In genomic region chr3:193345431-193345830, GRCh38 we compare ENCODE assay signal across 36 cellular contexts. TPM values are rescaled to one million over a fixed set of nuclear protein-coding genes. Genes with fewer than 3 reads are reported as not detected.
"Had no signal": no experiment of that assay in that cellular context is flagged by ENCODE, and none has a peak within 500 bp of the region (broad histone marks: within the 10 kb centered on the region; RNA-seq: fewer than 3 reads in every experiment).

No MANE protein-coding gene starts in this region.

- DNase-seq: activated B cell treated with CpG ODN at 0.5 μM for 24 hours; activated CD4-positive, alpha-beta memory T cell treated with anti-CD3 and anti-CD28 coated beads, Interleukin-2, amount 10 ng/mL, durations not matched to agents 7 days and 5 days; activated CD4-positive, alpha-beta T cell treated with anti-CD3 and anti-CD28 coated beads for 48 hours; activated CD4-positive, CD25-positive, alpha-beta regulatory T cell treated with anti-CD3 and anti-CD28 coated beads, Interleukin-2, amount 50 U/mL, for 72 hours; activated CD8-positive, alpha-beta memory T cell treated with anti-CD3 and anti-CD28 coated beads for 24 hours; activated effector memory CD4-positive, alpha-beta T cell treated with anti-CD3 and anti-CD28 coated beads, Interleukin-2, amount 50 U/mL, for 16 hours; activated naive CD4-positive, alpha-beta T cell; activated naive CD4-positive, alpha-beta T cell treated with anti-CD3 and anti-CD28 coated beads, Interleukin-2, amount 50 U/mL, for 16 hours; activated naive CD8-positive, alpha-beta T cell treated with anti-CD3 and anti-CD28 coated beads for 36 hours; activated T-cell treated with anti-CD3 and anti-CD28 coated beads, Interleukin-2, amount 50 U/mL, for 1 hour; activated T-cell treated with anti-CD3 and anti-CD28 coated beads, Interleukin-2, amount 50 U/mL, for 72 hours; amniotic stem cell; aorta; brain microvascular endothelial cell; NCI-H1105; NCI-H1417 treated with DMSO at 0.1 percent for 48 hours; NCI-H187 treated with DMSO at 0.1 percent for 48 hours; NCI-H2081; NCI-H2171 treated with DMSO at 0.1 percent for 48 hours; NCI-H2227 treated with DMSO at 0.1 percent for 48 hours; NCI-H446; NCI-H69; PC-9; Right ventricle myocardium superior; SW 1271; T-helper 1 cell; T-helper 2 cell; T-helper 9 cell had no signal

- H3K36me3 ChIP-seq: brain microvascular endothelial cell, cardiac muscle cell had no signal

- H3K4me2 ChIP-seq: PC-9 had no signal

- ATAC-seq: activated T-cell treated with anti-CD3 and anti-CD28 coated beads, Interleukin-2, amount 50 U/mL, for 72 hours; activated T-helper 17 cell treated with anti-CD3 and anti-CD28 coated beads, Interleukin-2, amount 50 U/mL, for 72 hours had no signal

- H2AFZ ChIP-seq: PC-9 had no signal

- H3K27ac Mint-ChIP-seq: activated B cell treated with CpG ODN at 0.5 μM for 24 hours; activated CD4-positive, alpha-beta memory T cell treated with anti-CD3 and anti-CD28 coated beads, Interleukin-2, amount 10 ng/mL, durations not matched to agents 7 days and 5 days; activated naive CD8-positive, alpha-beta T cell treated with anti-CD3 and anti-CD28 coated beads for 36 hours; activated T-cell treated with anti-CD3 and anti-CD28 coated beads, Interleukin-2, amount 50 U/mL, for 72 hours; activated T-helper 17 cell treated with anti-CD3 and anti-CD28 coated beads, Interleukin-2, amount 50 U/mL, for 72 hours had no signal

- H3K27ac ChIP-seq: brain microvascular endothelial cell, cardiac muscle cell, PC-9, RWPE1, VCaP had no signal

- H3K9me3 Mint-ChIP-seq: activated B cell treated with CpG ODN at 0.5 μM for 24 hours; activated CD4-positive, alpha-beta memory T cell treated with anti-CD3 and anti-CD28 coated beads, Interleukin-2, amount 10 ng/mL, durations not matched to agents 7 days and 5 days; activated naive CD8-positive, alpha-beta T cell treated with anti-CD3 and anti-CD28 coated beads for 36 hours; activated T-cell treated with anti-CD3 and anti-CD28 coated beads, Interleukin-2, amount 50 U/mL, for 72 hours; activated T-helper 17 cell treated with anti-CD3 and anti-CD28 coated beads, Interleukin-2, amount 50 U/mL, for 72 hours; central memory CD8-positive, alpha-beta T cell had no signal

- H3K4me3 ChIP-seq: cardiac muscle cell, PC-9 had no signal

- H3K27me3 ChIP-seq: brain microvascular endothelial cell, cardiac muscle cell had no signal

- H3K4me3 Mint-ChIP-seq: activated B cell treated with CpG ODN at 0.5 μM for 24 hours; activated CD4-positive, alpha-beta memory T cell treated with anti-CD3 and anti-CD28 coated beads, Interleukin-2, amount 10 ng/mL, durations not matched to agents 7 days and 5 days; activated naive CD8-positive, alpha-beta T cell treated with anti-CD3 and anti-CD28 coated beads for 36 hours; activated T-cell treated with anti-CD3 and anti-CD28 coated beads, Interleukin-2, amount 50 U/mL, for 72 hours; activated T-helper 17 cell treated with anti-CD3 and anti-CD28 coated beads, Interleukin-2, amount 50 U/mL, for 72 hours; central memory CD8-positive, alpha-beta T cell had no signal

- H3K36me3 Mint-ChIP-seq: activated naive CD8-positive, alpha-beta T cell treated with anti-CD3 and anti-CD28 coated beads for 36 hours had no signal

- H3K4me1 Mint-ChIP-seq: activated B cell treated with CpG ODN at 0.5 μM for 24 hours; activated CD4-positive, alpha-beta memory T cell treated with anti-CD3 and anti-CD28 coated beads, Interleukin-2, amount 10 ng/mL, durations not matched to agents 7 days and 5 days; activated naive CD8-positive, alpha-beta T cell treated with anti-CD3 and anti-CD28 coated beads for 36 hours; activated T-helper 17 cell treated with anti-CD3 and anti-CD28 coated beads, Interleukin-2, amount 50 U/mL, for 72 hours; central memory CD8-positive, alpha-beta T cell had no signal

RNA-seq across cellular contexts. Expression of gene ATP13A5, which starts 33.1 kb away (rescaled TPM):
- total RNA-seq: activated B cell treated with CpG ODN at 0.5 μM for 24 hours; activated CD4-positive, alpha-beta memory T cell treated with anti-CD3 and anti-CD28 coated beads, Interleukin-2, amount 10 ng/mL, durations not matched to agents 7 days and 5 days; activated naive CD8-positive, alpha-beta T cell treated with anti-CD3 and anti-CD28 coated beads for 36 hours; activated T-cell treated with anti-CD3 and anti-CD28 coated beads, Interleukin-2, amount 50 U/mL, for 72 hours; activated T-helper 17 cell treated with anti-CD3 and anti-CD28 coated beads, Interleukin-2, amount 50 U/mL, for 72 hours; aorta; cardiac muscle cell; chondrocyte; M059J; OCI-LY7; PC-9; Right ventricle myocardium superior had no signal
- polyA plus RNA-seq: aorta had no signal
